Comparison of ENCODE assay signal across 20 cellular contexts in genomic region chr6:2492686-2493523, GRCh38.
"Had no signal": no experiment of that assay in that cellular context is flagged by ENCODE, and none has a peak within 500 bp of the region (broad histone marks: within the 10 kb centered on the region; RNA-seq: fewer than 3 reads in every experiment).

No MANE protein-coding gene starts in this region.

- H3K27me3 Mint-ChIP-seq: progenitor cell of endocrine pancreas had no signal

- H3K4me3 ChIP-seq: body of pancreas, dorsolateral prefrontal cortex, hepatocyte, lung, skin epidermis, upper lobe of left lung had no signal

- H3K27ac ChIP-seq: body of pancreas, dorsolateral prefrontal cortex, foreskin keratinocyte, hepatocyte, upper lobe of left lung had no signal

- H3K4me1 Mint-ChIP-seq: activated naive CD8-positive, alpha-beta T cell treated with anti-CD3 and anti-CD28 coated beads for 36 hours; activated T-helper 17 cell treated with anti-CD3 and anti-CD28 coated beads, Interleukin-2, amount 50 U/mL, for 72 hours; natural killer cell; stimulated activated naive CD8-positive, alpha-beta T cell treated with anti-CD3 and anti-CD28 coated beads, Interleukin-15, amount 100 ng/mL, for 72 hours had no signal

- ATAC-seq: activated T-helper 17 cell treated with anti-CD3 and anti-CD28 coated beads, Interleukin-2, amount 50 U/mL, for 72 hours; body of pancreas; foreskin keratinocyte; natural killer cell; stimulated activated naive CD8-positive, alpha-beta T cell treated with anti-CD3 and anti-CD28 coated beads, Interleukin-15, amount 100 ng/mL, for 72 hours had no signal

- H3K27ac Mint-ChIP-seq: activated naive CD8-positive, alpha-beta T cell treated with anti-CD3 and anti-CD28 coated beads for 36 hours; activated T-helper 17 cell treated with anti-CD3 and anti-CD28 coated beads, Interleukin-2, amount 50 U/mL, for 72 hours; natural killer cell; progenitor cell of endocrine pancreas; stimulated activated naive CD8-positive, alpha-beta T cell treated with anti-CD3 and anti-CD28 coated beads, Interleukin-15, amount 100 ng/mL, for 72 hours had no signal

- H3K27me3 ChIP-seq: body of pancreas, foreskin keratinocyte, hepatocyte, upper lobe of left lung had no signal

- H3K4me2 ChIP-seq: hepatocyte had no signal

- H3K36me3 Mint-ChIP-seq: activated naive CD8-positive, alpha-beta T cell treated with anti-CD3 and anti-CD28 coated beads for 36 hours; natural killer cell had no signal

- H3K4me3 Mint-ChIP-seq: activated naive CD8-positive, alpha-beta T cell treated with anti-CD3 and anti-CD28 coated beads for 36 hours; activated T-helper 17 cell treated with anti-CD3 and anti-CD28 coated beads, Interleukin-2, amount 50 U/mL, for 72 hours; natural killer cell; stimulated activated naive CD8-positive, alpha-beta T cell treated with anti-CD3 and anti-CD28 coated beads, Interleukin-15, amount 100 ng/mL, for 72 hours had no signal

- H3K9me3 Mint-ChIP-seq: activated naive CD8-positive, alpha-beta T cell treated with anti-CD3 and anti-CD28 coated beads for 36 hours; activated T-helper 17 cell treated with anti-CD3 and anti-CD28 coated beads, Interleukin-2, amount 50 U/mL, for 72 hours; natural killer cell; stimulated activated naive CD8-positive, alpha-beta T cell treated with anti-CD3 and anti-CD28 coated beads, Interleukin-15, amount 100 ng/mL, for 72 hours had no signal

- H3K9me3 ChIP-seq: body of pancreas, upper lobe of left lung had no signal

- H3K79me2 ChIP-seq: hepatocyte had no signal

- DNase-seq: activated CD4-positive, alpha-beta T cell treated with anti-CD3 and anti-CD28 coated beads, Interleukin-2, amount 50 U/mL, for 48 hours; activated naive CD4-positive, alpha-beta T cell; activated naive CD8-positive, alpha-beta T cell treated with anti-CD3 and anti-CD28 coated beads for 36 hours; amniotic stem cell; body of pancreas; caudate nucleus; dorsolateral prefrontal cortex; foreskin keratinocyte; left cardiac atrium; natural killer cell; right cardiac atrium; stimulated activated CD4-positive, alpha-beta T cell treated with anti-CD3 and anti-CD28 coated beads, Interleukin-15, amount 100 ng/mL, for 24 hours; stimulated activated CD4-positive, alpha-beta T cell treated with anti-CD3 and anti-CD28 coated beads, Interleukin-2, amount 100 ng/mL, for 48 hours; stimulated activated naive CD8-positive, alpha-beta T cell treated with anti-CD3 and anti-CD28 coated beads, Interleukin-15, amount 100 ng/mL, for 72 hours; upper lobe of left lung had no signal

- H2AFZ ChIP-seq: hepatocyte had no signal

- H3K36me3 ChIP-seq: upper lobe of left lung had no signal

- H3K4me1 ChIP-seq: body of pancreas, foreskin keratinocyte, upper lobe of left lung had no signal
